Comparison of ENCODE assay signal across 2 cellular contexts in the genomic region with DNA sequence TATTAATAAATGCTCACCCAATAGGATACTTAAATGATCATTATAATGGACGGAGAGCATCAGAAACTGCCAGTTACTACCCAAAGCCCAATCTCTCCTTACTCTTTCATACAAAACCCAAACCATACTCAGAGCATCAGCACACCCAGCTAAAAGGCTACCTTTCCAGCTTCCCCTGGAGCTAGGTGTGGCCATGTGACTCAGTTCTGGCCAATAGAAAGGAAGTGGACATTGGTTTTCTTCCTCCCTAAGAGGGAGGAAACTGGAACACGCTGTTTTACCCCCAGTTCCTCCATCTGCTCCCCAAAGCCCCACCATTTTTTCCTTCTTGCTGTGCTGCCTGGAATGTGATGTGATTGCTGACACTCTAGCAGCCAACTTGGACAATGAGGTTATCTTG.
A peak's percentile ranks its signal among the peaks of the same experiment; 100 is the strongest.
TF ChIP-seq lines count a peak whose summit lies in the region.

No MANE protein-coding gene starts in this region.

TF ChIP-seq in Ishikawa, 13 proteins besides CTCF, POLR2A, EP300 and RAD21 (continued from another document):
- peak; percentile 83 for TF ChIP-seq USF1 (IDR thresholded peaks at IDR 0.05)

TF ChIP-seq in K562, 482 proteins besides CTCF, POLR2A, EP300 and RAD21 (continued from another document):
- TF ChIP-seq USF2 (CRISPR knock-in tag; IDR thresholded peaks at IDR 0.05) (peak; percentile 59), USF1 (CRISPR knock-in tag; IDR thresholded peaks at IDR 0.05) (peak; percentile 46; the same call in 1 of the 2 replicates), NFYB (IDR thresholded peaks at IDR 0.05; ENCODE audit: extremely low read depth, insufficient read length) (peak; percentile 64)
- TF ChIP-seq, protein P1, sequence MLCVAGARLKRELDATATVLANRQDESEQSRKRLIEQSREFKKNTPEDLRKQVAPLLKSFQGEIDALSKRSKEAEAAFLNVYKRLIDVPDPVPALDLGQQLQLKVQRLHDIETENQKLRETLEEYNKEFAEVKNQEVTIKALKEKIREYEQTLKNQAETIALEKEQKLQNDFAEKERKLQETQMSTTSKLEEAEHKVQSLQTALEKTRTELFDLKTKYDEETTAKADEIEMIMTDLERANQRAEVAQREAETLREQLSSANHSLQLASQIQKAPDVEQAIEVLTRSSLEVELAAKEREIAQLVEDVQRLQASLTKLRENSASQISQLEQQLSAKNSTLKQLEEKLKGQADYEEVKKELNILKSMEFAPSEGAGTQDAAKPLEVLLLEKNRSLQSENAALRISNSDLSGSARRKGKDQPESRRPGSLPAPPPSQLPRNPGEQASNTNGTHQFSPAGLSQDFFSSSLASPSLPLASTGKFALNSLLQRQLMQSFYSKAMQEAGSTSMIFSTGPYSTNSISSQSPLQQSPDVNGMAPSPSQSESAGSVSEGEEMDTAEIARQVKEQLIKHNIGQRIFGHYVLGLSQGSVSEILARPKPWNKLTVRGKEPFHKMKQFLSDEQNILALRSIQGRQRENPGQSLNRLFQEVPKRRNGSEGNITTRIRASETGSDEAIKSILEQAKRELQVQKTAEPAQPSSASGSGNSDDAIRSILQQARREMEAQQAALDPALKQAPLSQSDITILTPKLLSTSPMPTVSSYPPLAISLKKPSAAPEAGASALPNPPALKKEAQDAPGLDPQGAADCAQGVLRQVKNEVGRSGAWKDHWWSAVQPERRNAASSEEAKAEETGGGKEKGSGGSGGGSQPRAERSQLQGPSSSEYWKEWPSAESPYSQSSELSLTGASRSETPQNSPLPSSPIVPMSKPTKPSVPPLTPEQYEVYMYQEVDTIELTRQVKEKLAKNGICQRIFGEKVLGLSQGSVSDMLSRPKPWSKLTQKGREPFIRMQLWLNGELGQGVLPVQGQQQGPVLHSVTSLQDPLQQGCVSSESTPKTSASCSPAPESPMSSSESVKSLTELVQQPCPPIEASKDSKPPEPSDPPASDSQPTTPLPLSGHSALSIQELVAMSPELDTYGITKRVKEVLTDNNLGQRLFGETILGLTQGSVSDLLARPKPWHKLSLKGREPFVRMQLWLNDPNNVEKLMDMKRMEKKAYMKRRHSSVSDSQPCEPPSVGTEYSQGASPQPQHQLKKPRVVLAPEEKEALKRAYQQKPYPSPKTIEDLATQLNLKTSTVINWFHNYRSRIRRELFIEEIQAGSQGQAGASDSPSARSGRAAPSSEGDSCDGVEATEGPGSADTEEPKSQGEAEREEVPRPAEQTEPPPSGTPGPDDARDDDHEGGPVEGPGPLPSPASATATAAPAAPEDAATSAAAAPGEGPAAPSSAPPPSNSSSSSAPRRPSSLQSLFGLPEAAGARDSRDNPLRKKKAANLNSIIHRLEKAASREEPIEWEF (CRISPR knock-in tag; IDR thresholded peaks at IDR 0.05) = no peak
